ENCODE assay signal across 8 cellular contexts in genomic region chr3:172107403-172107802, GRCh38.
A peak's percentile ranks its signal among the peaks of the same experiment; 100 is the strongest.
DNase-seq lines count a peak whose midpoint lies in the region; ATAC-seq and TF ChIP-seq lines count a peak whose summit lies in the region.

No MANE protein-coding gene starts in this region.

- peak overlapping the region; percentile 69 for H3K4me3 Mint-ChIP-seq in activated CD8-positive, alpha-beta T cell treated with anti-CD3 and anti-CD28 coated beads for 36 hours

- H3K9me3 ChIP-seq in mucosa of descending colon, result no peaks in the 10 kb centered on the region

- POLR2A ChIA-PET in activated CD8-positive, alpha-beta T cell treated with anti-CD3 and anti-CD28 coated beads for 36 hours (lab: Charles Lee), result interaction anchor here (0.9 to 2.3 kb wide), 6 partner anchors 8 to 64 kb away, joined by 4 to 10 read pairs (median 4); no protein-coding TSS in a partner anchor

- peaks cover 68% of the 10 kb centered on the region for H3K4me1 Mint-ChIP-seq in activated CD8-positive, alpha-beta T cell treated with anti-CD3 and anti-CD28 coated beads for 36 hours (ENCODE audit: low read depth)

- intact Hi-C loops in activated CD8-positive, alpha-beta T cell treated with anti-CD3 and anti-CD28 coated beads for 36 hours (cut with micrococcal nuclease), result loop anchor here (5.0 kb wide), 1 partner anchor 65 kb away; no protein-coding TSS in a partner anchor
- intact Hi-C loops in mucosa of descending colon (cut with DNase I, micrococcal nuclease), result no loop called here
- intact Hi-C loops in lower leg skin (cut with DNase I; ENCODE audit: low total_unique reads), result no loop called here

- peaks cover 4% of the 10 kb centered on the region for H3K36me3 Mint-ChIP-seq in activated CD8-positive, alpha-beta T cell treated with anti-CD3 and anti-CD28 coated beads for 36 hours (ENCODE audit: low read depth)

- H3K9me3 Mint-ChIP-seq in activated CD8-positive, alpha-beta T cell treated with anti-CD3 and anti-CD28 coated beads for 36 hours, result no peaks in the 10 kb centered on the region

- TF ChIP-seq CTCF in AG10803 (conservative IDR thresholded peaks at IDR 0.05; ENCODE audit: low read length), result no peak
- TF ChIP-seq CTCF in activated CD8-positive, alpha-beta T cell treated with anti-CD3 and anti-CD28 coated beads for 36 hours (IDR thresholded peaks at IDR 0.05), result peak; percentile 28
- TF ChIP-seq CTCF in mucosa of descending colon (IDR thresholded peaks at IDR 0.05), result no peak
- no peak for TF ChIP-seq CTCF in lower leg skin (IDR thresholded peaks at IDR 0.05)

- peak; percentile 90 for ATAC-seq in HG03280 (IDR thresholded peaks at IDR 0.05; ENCODE audit: unreplicated experiment)
- ATAC-seq in activated CD8-positive, alpha-beta T cell treated with anti-CD3 and anti-CD28 coated beads for 36 hours, result peak; percentile 86
- peak; percentile 51 for ATAC-seq in mucosa of descending colon

- CTCF ChIA-PET in activated CD8-positive, alpha-beta T cell treated with anti-CD3 and anti-CD28 coated beads for 36 hours (lab: Charles Lee), result interaction anchor here (0.8 to 2.8 kb wide), 6 partner anchors 19 to 225 kb away, joined by 3 to 9 read pairs (median 4); no protein-coding TSS in a partner anchor

- no peaks in the 10 kb centered on the region for H3K36me3 ChIP-seq in mucosa of descending colon (ENCODE audit: low read depth)

- 57 to 76% methylated on average over 4 of the region's 4 CpGs for WGBS in lower leg skin, 2 donors

- peak; percentile 42 for DNase-seq in AG10803 (ENCODE audit: low read depth)
- DNase-seq in GM19240 (ENCODE audit: insufficient read length, low spot score), result peak; percentile 47
- DNase-seq in activated CD8-positive, alpha-beta T cell treated with anti-CD3 and anti-CD28 coated beads for 36 hours, result peak; percentile 83
- DNase-seq in mucosa of descending colon, result no peak
- no peak for DNase-seq in nucleus accumbens (lab: John Stamatoyannopoulos, UW)
- no peak for DNase-seq in NCI-H128 (lab: John Stamatoyannopoulos, UW; ENCODE audit: unreplicated experiment)
- no peak for DNase-seq in lower leg skin (ENCODE audit: low spot score in 2 of 2)

- peaks cover 16% of the 10 kb centered on the region for H3K4me1 ChIP-seq in mucosa of descending colon (ENCODE audit: low read depth)

- peak overlapping the region; percentile 85 for H3K27ac Mint-ChIP-seq in activated CD8-positive, alpha-beta T cell treated with anti-CD3 and anti-CD28 coated beads for 36 hours

- H3K27me3 Mint-ChIP-seq in activated CD8-positive, alpha-beta T cell treated with anti-CD3 and anti-CD28 coated beads for 36 hours, result peaks cover 2% of the 10 kb centered on the region

- no peak for TF ChIP-seq POLR2A in lower leg skin (IDR thresholded peaks at IDR 0.05)

- H3K4me3 ChIP-seq in AG10803 (ENCODE audit: low read length), result no peak overlapping the region
- no peak overlapping the region for H3K4me3 ChIP-seq in mucosa of descending colon
- no peak overlapping the region for H3K4me3 ChIP-seq in lower leg skin (ENCODE audit: low read depth, poor library complexity, severe bottlenecking)

Comparison
In these comparisons a context has a peak if more than half of its experiments do, and no peak if none do; other contexts are left out.
1. DNase-seq: peak in AG10803 (single experiment), GM19240 (single experiment) and activated CD8-positive, alpha-beta T cell treated with anti-CD3 and anti-CD28 coated beads for 36 hours (single experiment); none in mucosa of descending colon (0 of 3), nucleus accumbens (0 of 56), NCI-H128 (single experiment) and lower leg skin (0 of 2).
2. Peak in every context shown above with its lines, with median percentiles within 50 percentile points of each other: ATAC-seq.